ENCODE assay signal across 8 cellular contexts in genomic region chrX:69133561-69134542, GRCh38. TPM values are rescaled to one million over a fixed set of nuclear protein-coding genes. Genes with fewer than 3 reads are reported as not detected.
DNase-seq lines count a peak whose midpoint lies in the region; ATAC-seq, FAIRE-seq and TF ChIP-seq lines count a peak whose summit lies in the region.

No MANE protein-coding gene starts in this region.

- no peak overlapping the region for H3K9ac ChIP-seq in liver (ENCODE audit: low read depth in 1 of 2, low read length in 2 of 2)

- no peak for ATAC-seq in GM21390 (IDR thresholded peaks at IDR 0.05; ENCODE audit: unreplicated experiment)
- ATAC-seq in activated CD4-positive, CD25-positive, alpha-beta regulatory T cell treated with anti-CD3 and anti-CD28 coated beads, Interleukin-2, amount 50 U/mL, for 24 hours, result no peak

- no peaks in the 10 kb centered on the region for H3K9me3 ChIP-seq in liver (ENCODE audit: control insufficient read depth in 4 of 4, low read length in 3 of 4)
- H3K9me3 ChIP-seq in sigmoid colon, result no peaks in the 10 kb centered on the region

- H3K36me3 ChIP-seq in liver (ENCODE audit: control insufficient read depth in 4 of 4, insufficient read depth in 3 of 4, low read depth in 1 of 4, low read length in 3 of 4) (no peaks in the 10 kb centered on the region), sigmoid colon (no peaks in the 10 kb centered on the region)

- peak; percentile 42 for TF ChIP-seq RAD21 in Ishikawa (IDR thresholded peaks at IDR 0.05; ENCODE audit: low read depth)
- peak; percentile 46 to 69 for TF ChIP-seq RAD21 in liver (IDR thresholded peaks at IDR 0.05)

- no peaks in the 10 kb centered on the region for H3K4me1 ChIP-seq in liver (ENCODE audit: control insufficient read depth in 4 of 4, insufficient read depth in 4 of 4, low read length in 3 of 4)
- H3K4me1 ChIP-seq in sigmoid colon, result peaks cover 0 to 16% (median 5%) of the 10 kb centered on the region in 4 donors

- WGBS in liver, result 41% methylated on average over 9 of the region's 9 CpGs
- 36 to 42% methylated on average over 9 of the region's 9 CpGs for WGBS in sigmoid colon, 2 donors

- in situ Hi-C loops in astrocyte of the spinal cord (cut with HindIII; ENCODE audit: low sequenced_read_pairs), result no loop called here

- no peak overlapping the region for H3K27ac ChIP-seq in liver (ENCODE audit: low read depth in 1 of 2, low read length in 2 of 2)
- no peak overlapping the region for H3K27ac ChIP-seq in sigmoid colon

- TF ChIP-seq CTCF in D721Med (IDR thresholded peaks at IDR 0.05; ENCODE audit: insufficient read depth, missing control alignments) (peak; percentile 28), astrocyte of the spinal cord (IDR thresholded peaks at IDR 0.05; ENCODE audit: low read depth, low read length) (peak; percentile 62), liver (IDR thresholded peaks at IDR 0.05; ENCODE audit: low read depth, low read length, missing input control) (peak; percentile 31), sigmoid colon (IDR thresholded peaks at IDR 0.05) (peak in 1 of 4 experiments; percentile 31)

- TF ChIP-seq EP300 in Ishikawa (IDR thresholded peaks at IDR 0.05; ENCODE audit: borderline replicate concordance) (no peak), sigmoid colon (IDR thresholded peaks at IDR 0.05) (no peak)

- DNase-seq in D721Med (ENCODE audit: insufficient read length, low spot score) (no peak), astrocyte of the spinal cord (ENCODE audit: low read depth, low spot score) (peak; percentile 63), sigmoid colon (no peak), NCI-H1417 treated with DMSO at 0.1 percent for 48 hours (lab: John Stamatoyannopoulos, UW) (no peak)

- FAIRE-seq in D721Med (lab: Jason Lieb, UNC), result no peak

- intact Hi-C loops in sigmoid colon (cut with DNase I), result loop anchor here (10.0 kb wide), 1 partner anchor 239 kb away; no protein-coding TSS in a partner anchor

- no peak for TF ChIP-seq POLR2A in sigmoid colon (IDR thresholded peaks at IDR 0.05)

- H3K4me3 ChIP-seq in astrocyte of the spinal cord (ENCODE audit: low read depth, low read length) (no peak overlapping the region), liver (ENCODE audit: low read depth in 1 of 3, low read length in 3 of 3) (no peak overlapping the region), sigmoid colon (no peak overlapping the region)

- H3K27me3 ChIP-seq in liver (ENCODE audit: control insufficient read depth in 4 of 4, insufficient read depth in 4 of 4, low read length in 3 of 4) (peaks cover 0 to 5% (median 0%) of the 10 kb centered on the region in 4 donors), sigmoid colon (no peaks in the 10 kb centered on the region)

TF ChIP-seq in Ishikawa, 13 proteins besides CTCF, POLR2A, EP300 and RAD21 (continues in another document):
- TF ChIP-seq TAF1 (IDR thresholded peaks at IDR 0.05; ENCODE audit: low read depth), result no peak
- TF ChIP-seq ZBTB7A (IDR thresholded peaks at IDR 0.05; ENCODE audit: low read depth), result no peak
- no peak for TF ChIP-seq YY1 (IDR thresholded peaks at IDR 0.05; ENCODE audit: low read depth)
- TF ChIP-seq REST (IDR thresholded peaks at IDR 0.05; ENCODE audit: low read depth), result no peak
- no peak for TF ChIP-seq MAX (IDR thresholded peaks at IDR 0.05)
- no peak for TF ChIP-seq EGR1 (IDR thresholded peaks at IDR 0.05)
- no peak for TF ChIP-seq TEAD4 (IDR thresholded peaks at IDR 0.05)
- no peak for TF ChIP-seq CREB1 (IDR thresholded peaks at IDR 0.05; ENCODE audit: low read depth)
- no peak for TF ChIP-seq FOXM1 (IDR thresholded peaks at IDR 0.05; ENCODE audit: borderline replicate concordance, low read depth)
- TF ChIP-seq USF1 (IDR thresholded peaks at IDR 0.05), result no peak
- no peak for TF ChIP-seq NFIC (IDR thresholded peaks at IDR 0.05)
- TF ChIP-seq CEBPB (IDR thresholded peaks at IDR 0.05), result no peak

TF ChIP-seq in liver, 16 proteins besides CTCF, POLR2A, EP300 and RAD21:
- no peak for TF ChIP-seq SP1 (IDR thresholded peaks at IDR 0.05)
- no peak for TF ChIP-seq MAX (IDR thresholded peaks at IDR 0.05)
- TF ChIP-seq ZBTB33 (IDR thresholded peaks at IDR 0.05), result no peak
- TF ChIP-seq HNF4A (conservative IDR thresholded peaks at IDR 0.05), result no peak

RNA-seq across cellular contexts. Expression of gene PJA1, which starts 31.4 kb away (rescaled TPM):
- total RNA-seq in liver, result 1 to 10 TPM; 4.6 to 4.9 TPM
- 1 to 10 TPM; 5.2 to 6.0 TPM for polyA plus RNA-seq in liver
- 10 to 100 TPM; 17.0 to 21.8 (median 19.1) TPM for total RNA-seq in sigmoid colon
- polyA plus RNA-seq in sigmoid colon, result 10 to 100 TPM in 1 of 3 donors, 1 to 10 TPM in 2; 5.3 to 10.6 (median 6.0) TPM
